Comparison of ENCODE assay signal across 8 cellular contexts in the genomic region with DNA sequence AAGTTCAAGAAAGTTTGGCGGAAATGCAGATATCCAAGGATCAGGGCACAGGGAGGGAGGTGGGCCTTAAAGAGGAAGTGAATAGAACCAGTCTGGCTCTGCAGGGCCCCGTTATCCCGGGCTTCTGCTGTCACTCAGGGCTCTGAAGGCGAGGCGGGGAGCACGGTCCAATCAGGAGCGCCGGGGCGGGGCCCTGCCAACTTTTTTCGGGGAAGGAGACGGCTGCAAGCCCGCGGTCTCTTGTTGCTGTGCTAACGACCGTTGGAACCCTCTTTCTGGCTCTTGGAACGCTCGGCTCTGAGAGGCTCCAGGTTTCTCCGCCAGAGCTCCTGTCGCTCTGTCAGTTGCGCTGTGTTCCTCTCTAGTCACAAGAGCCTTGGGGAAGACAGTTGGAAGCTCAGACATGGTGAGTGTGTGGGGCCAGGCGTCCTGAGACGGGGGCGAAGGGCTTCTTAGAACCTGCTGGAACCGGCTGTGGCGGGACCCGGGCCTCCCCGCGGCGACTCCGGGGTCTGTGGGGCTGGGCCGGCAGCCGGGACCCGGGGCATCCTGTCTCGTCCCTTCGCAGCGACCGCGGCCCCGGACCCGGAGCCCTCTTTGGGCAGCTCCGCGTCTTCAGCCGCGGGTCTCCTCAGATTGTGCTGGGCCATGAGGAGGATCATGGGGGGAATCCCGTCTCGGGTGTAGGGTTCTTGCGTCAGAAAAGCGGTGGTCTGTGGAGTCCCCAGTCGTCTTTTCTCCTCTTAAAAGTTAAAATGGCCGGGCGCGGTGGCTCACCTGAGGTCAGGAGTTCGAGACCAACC. TPM values are rescaled to one million over a fixed set of nuclear protein-coding genes. Genes with fewer than 3 reads are reported as not detected.
A peak's percentile ranks its signal among the peaks of the same experiment; 100 is the strongest.
DNase-seq lines count a peak whose midpoint lies in the region; ATAC-seq and TF ChIP-seq lines count a peak whose summit lies in the region.

No MANE protein-coding gene starts in this region.

- WGBS in heart right ventricle, 2 donors: 1 to 4% methylated on average over 53 of the region's 53 CpGs
- WGBS in ovary, 3 donors: 1% methylated on average over 45 to 53 of the region's 53 CpGs

- intact Hi-C loops in heart right ventricle (cut with DNase I): loop anchor here in 4 of 10 donors (2.0 to 5.0 kb wide), 2 partner anchors 49 to 50 kb away; a partner anchor contains a TSS
- intact Hi-C loops in ovary (cut with DNase I): no loop called here
- intact Hi-C loops in tibial artery (cut with DNase I; ENCODE audit: low total_unique reads): loop anchor here (5.0 kb wide), 1 partner anchor 45 kb away; no protein-coding TSS in a partner anchor
- intact Hi-C loops in OCI-LY7 (cut with micrococcal nuclease; ENCODE audit: unreplicated experiment): loop anchor here (10.0 kb wide), 1 partner anchor 253 kb away; no protein-coding TSS in a partner anchor

- H3K4me2 ChIP-seq in OCI-LY7 (ENCODE audit: low read length): no peak overlapping the region; the same call in 1 of the 2 replicates

- DNase-seq in C1 segment of cervical spinal cord (lab: John Stamatoyannopoulos, UW): peak in 13 of 14 donors; percentile 7 to 79 (median 57)
- peak; percentile 73 for DNase-seq in H4 (ENCODE audit: low spot score)
- peak; percentile 98 for DNase-seq in SJCRH30
- peak; percentile 39 for DNase-seq in activated naive CD8-positive, alpha-beta T cell treated with anti-CD3 and anti-CD28 coated beads, Interleukin-2, amount 50 U/mL, for 16 hours (ENCODE audit: low read depth, low spot score)
- peak; percentile 90 for DNase-seq in heart right ventricle
- peak; percentile 79 to 88 (median 81) for DNase-seq in ovary
- DNase-seq in tibial artery: peak; percentile 85 to 93
- no peak for DNase-seq in OCI-LY7 (ENCODE audit: low spot score)

- peak overlapping the region; percentile 74 for H3K27ac ChIP-seq in SJCRH30
- peak overlapping the region; percentile 44 to 89 (median 74) for H3K27ac ChIP-seq in heart right ventricle
- peak overlapping the region; percentile 55 to 62 for H3K27ac ChIP-seq in ovary
- peak overlapping the region; percentile 75 to 83 for H3K27ac ChIP-seq in tibial artery
- H3K27ac ChIP-seq in OCI-LY7 (ENCODE audit: low read depth, low read length, poor library complexity, severe bottlenecking): no peak overlapping the region

- TF ChIP-seq POLR2A in ovary (IDR thresholded peaks at IDR 0.05): no peak

- POLR2A ChIA-PET in OCI-LY7 (lab: Charles Lee): no interaction called here

- CTCF ChIA-PET in OCI-LY7 (lab: Charles Lee; ENCODE audit: unreplicated experiment): no interaction called here

- ATAC-seq in heart right ventricle: peak; percentile 97 to 100 (median 99)

- peak overlapping the region; percentile 72 for H3K4me3 ChIP-seq in SJCRH30
- peak overlapping the region; percentile 54 to 85 (median 70) for H3K4me3 ChIP-seq in heart right ventricle
- H3K4me3 ChIP-seq in ovary: peak overlapping the region; percentile 62
- peak overlapping the region; percentile 58 to 70 for H3K4me3 ChIP-seq in tibial artery
- no peak overlapping the region for H3K4me3 ChIP-seq in OCI-LY7 (ENCODE audit: low read depth, low read length, poor library complexity, severe bottlenecking)

- H3K27me3 ChIP-seq in SJCRH30 (no peaks in the 10 kb centered on the region), heart right ventricle (no peaks in the 10 kb centered on the region), ovary (no peaks in the 10 kb centered on the region), tibial artery (no peaks in the 10 kb centered on the region)

- no peak overlapping the region for H2AFZ ChIP-seq in OCI-LY7 (ENCODE audit: low read length)

- TF ChIP-seq EP300 in ovary (IDR thresholded peaks at IDR 0.05): no peak

- H3K36me3 ChIP-seq in SJCRH30 (peaks cover 22% of the 10 kb centered on the region), heart right ventricle (peaks cover 0 to 15% (median 0%) of the 10 kb centered on the region in 9 donors), ovary (no peaks in the 10 kb centered on the region), tibial artery (no peaks in the 10 kb centered on the region), OCI-LY7 (ENCODE audit: insufficient read depth, low read length) (no peaks in the 10 kb centered on the region)

- no peaks in the 10 kb centered on the region for H3K79me2 ChIP-seq in OCI-LY7 (ENCODE audit: insufficient read depth, low read depth, low read length)

- H3K9me3 ChIP-seq in SJCRH30 (replicated peaks) (peaks cover 8% of the 10 kb centered on the region; the same call in 1 of the 2 replicates), heart right ventricle (no peaks in the 10 kb centered on the region), ovary (no peaks in the 10 kb centered on the region), tibial artery (no peaks in the 10 kb centered on the region), OCI-LY7 (ENCODE audit: low read length) (no peaks in the 10 kb centered on the region)

- no peaks in the 10 kb centered on the region for H3K4me1 ChIP-seq in SJCRH30
- H3K4me1 ChIP-seq in heart right ventricle: peaks cover 0 to 23% (median 9%) of the 10 kb centered on the region in 9 donors
- H3K4me1 ChIP-seq in ovary (ENCODE audit: insufficient read depth): peaks cover 3% of the 10 kb centered on the region
- H3K4me1 ChIP-seq in tibial artery: peaks cover 0 to 11% (median 0%) of the 10 kb centered on the region in 4 donors
- H3K4me1 ChIP-seq in OCI-LY7 (ENCODE audit: insufficient read depth, low read length, poor library complexity, severe bottlenecking): no peaks in the 10 kb centered on the region

- TF ChIP-seq CTCF in heart right ventricle (IDR thresholded peaks at IDR 0.05): no peak
- TF ChIP-seq CTCF in ovary (IDR thresholded peaks at IDR 0.05): no peak
- TF ChIP-seq CTCF in tibial artery (IDR thresholded peaks at IDR 0.05): no peak
- no peak for TF ChIP-seq CTCF in OCI-LY7 (conservative IDR thresholded peaks at IDR 0.05; ENCODE audit: low read length)

- no peaks in the 10 kb centered on the region for H3K9me2 ChIP-seq in OCI-LY7 (ENCODE audit: insufficient read depth, low read length)

- no peaks in the 10 kb centered on the region for H4K20me1 ChIP-seq in OCI-LY7 (ENCODE audit: insufficient read depth, low read length)

- no TSS peak for BruUV-seq in OCI-LY7 (replicated peaks; lab: Mats Ljungman, UMichigan)

RNA-seq across cellular contexts. Expression of a gene that starts 27.7 kb away (rescaled TPM):
- not detected in 2 replicates for total RNA-seq in H4 (2014; rRNA removed; shearing (Covaris generic))
- 13.4 and 15.4 TPM in 2 replicates for total RNA-seq in SJCRH30 (2014; rRNA removed; shearing (Covaris generic))
- total RNA-seq in heart right ventricle: 10 to 100 TPM; 11.4 to 22.5 (median 17.8) TPM
- polyA plus RNA-seq in heart right ventricle: 1 to 10 TPM; 2.3 to 6.1 TPM
- total RNA-seq in ovary: 10 to 100 TPM; 14.5 to 39.1 (median 16.8) TPM
- 10 to 100 TPM in 1 of 2 donors, 1 to 10 TPM in 1; 8.7 to 17.9 TPM for polyA plus RNA-seq in ovary
- 5.8 and 6.7 TPM in 2 replicates for total RNA-seq in OCI-LY7 (2014; rRNA removed; shearing (Covaris generic))
- 7.7 and 9.3 TPM in 2 replicates for total RNA-seq in OCI-LY7 (2022)

RNA-seq across cellular contexts. Expression of a gene that starts 39.5 kb away (rescaled TPM):
- 0.79 and 1.5 TPM in 2 replicates for total RNA-seq in H4 (2014; rRNA removed; shearing (Covaris generic))
- 4.9 and 5.5 TPM in 2 replicates for total RNA-seq in SJCRH30 (2014; rRNA removed; shearing (Covaris generic))
- total RNA-seq in heart right ventricle (under 1 TPM in 6 of 10 donors, not detected in 4; 0.21 to 0.48 (median 0.34) TPM), ovary (under 1 TPM in 6 of 7 donors, not detected in 1; 0.17 to 0.62 (median 0.27) TPM), OCI-LY7 (2022) (1.0 and 1.5 TPM in 2 replicates)
- polyA plus RNA-seq in heart right ventricle (under 1 TPM; 0.13 to 0.51 TPM), ovary (under 1 TPM in 1 of 2 donors, not detected in 1; 0.08 TPM)
- 0.72 and 1.0 TPM in 2 replicates for total RNA-seq in OCI-LY7 (2014; rRNA removed; shearing (Covaris generic))

RNA-seq across cellular contexts. Expression of a gene that starts 47.9 kb away (rescaled TPM):
- total RNA-seq in H4 (2014; rRNA removed; shearing (Covaris generic)): 6.9 and 21.1 TPM in 2 replicates
- total RNA-seq in SJCRH30 (2014; rRNA removed; shearing (Covaris generic)): 6.9 and 9.2 TPM in 2 replicates
- 1 to 10 TPM in 2 of 10 donors, under 1 TPM in 6, not detected in 2; 0.37 to 1.1 (median 0.95) TPM for total RNA-seq in heart right ventricle
- polyA plus RNA-seq in heart right ventricle: 1 to 10 TPM in 1 of 2 donors, under 1 TPM in 1; 0.59 to 1.6 TPM
- total RNA-seq in ovary: 1 to 10 TPM; 1.2 to 5.2 (median 3.2) TPM
- 1 to 10 TPM; 2.2 to 2.4 TPM for polyA plus RNA-seq in ovary
- total RNA-seq in OCI-LY7 (2014; rRNA removed; shearing (Covaris generic)): 6.1 and 8.9 TPM in 2 replicates
- 7.1 and 10.0 TPM in 2 replicates for total RNA-seq in OCI-LY7 (2022)

RNA-seq across cellular contexts. Expression of a gene that starts 56.8 kb away (rescaled TPM):
- 2.2 and 4.7 TPM in 2 replicates for total RNA-seq in H4 (2014; rRNA removed; shearing (Covaris generic))
- 7.8 and 8.0 TPM in 2 replicates for total RNA-seq in SJCRH30 (2014; rRNA removed; shearing (Covaris generic))
- 1 to 10 TPM; 2.9 to 6.6 (median 4.1) TPM for total RNA-seq in heart right ventricle
- polyA plus RNA-seq in heart right ventricle: 1 to 10 TPM; 2.4 to 9.3 TPM
- total RNA-seq in ovary: 10 to 100 TPM in 2 of 7 donors, 1 to 10 TPM in 5; 4.1 to 17.4 (median 6.8) TPM
- 1 to 10 TPM; 4.5 to 4.6 TPM for polyA plus RNA-seq in ovary
- 1.6 and 1.9 TPM in 2 replicates for total RNA-seq in OCI-LY7 (2014; rRNA removed; shearing (Covaris generic))
- total RNA-seq in OCI-LY7 (2022): 0.76 and 0.89 TPM in 2 replicates

Comparison
In these comparisons a context has a peak if more than half of its experiments do, and no peak if none do; other contexts are left out.
1. intact Hi-C loops: an anchor here in tibial artery (5.0 kb wide) and OCI-LY7 (10.0 kb wide); none called in ovary.